7 cellular contexts compared by ENCODE assay signal in genomic region chr5:77840930-77841329, GRCh38.
"Had no signal": no experiment of that assay in that cellular context is flagged by ENCODE, and none has a peak within 500 bp of the region (broad histone marks: within the 10 kb centered on the region; RNA-seq: fewer than 3 reads in every experiment).

No MANE protein-coding gene starts in this region.

- H3K4me3 ChIP-seq: GM23338 had no signal

- DNase-seq: H9, HCEC 1CT, KG1 had no signal

- FAIRE-seq: H1, H54, HTR-8/SVneo had no signal

- ATAC-seq: GM23338 had no signal

- H3K4me2 ChIP-seq: GM23338 had no signal
